11 cellular contexts compared by ENCODE assay signal in genomic region chr16:67100569-67101300, GRCh38. TPM values are rescaled to one million over a fixed set of nuclear protein-coding genes. Genes with fewer than 3 reads are reported as not detected.
DNase-seq lines count a peak whose midpoint lies in the region; ATAC-seq and TF ChIP-seq lines count a peak whose summit lies in the region.
"Had no signal": no experiment of that assay in that cellular context is flagged by ENCODE, and none has a peak within 500 bp of the region (broad histone marks: within the 10 kb centered on the region; RNA-seq: fewer than 3 reads in every experiment).

No MANE protein-coding gene starts in this region.

- no peaks in the 10 kb centered on the region for H3K9me3 ChIP-seq in CD4-positive, CD25-positive, alpha-beta regulatory T cell (ENCODE audit: control insufficient read depth in 2 of 2, low read length in 2 of 2)
- no peaks in the 10 kb centered on the region for H3K9me3 ChIP-seq in vagina

- no peak for ATAC-seq in CD4-positive, CD25-positive, alpha-beta regulatory T cell (ENCODE audit: low read depth in 2 of 2)
- peak; percentile 16 for ATAC-seq in activated T-helper 17 cell treated with anti-CD3 and anti-CD28 coated beads, Interleukin-2, amount 50 U/mL, for 72 hours (replicated peaks)
- peak; percentile 33 for ATAC-seq in left lobe of liver

- H3K27me3 ChIP-seq in CD4-positive, CD25-positive, alpha-beta regulatory T cell (ENCODE audit: control insufficient read depth, insufficient read depth, low read length): no peaks in the 10 kb centered on the region
- H3K27me3 ChIP-seq in vagina: no peaks in the 10 kb centered on the region

- intact Hi-C loops in vagina (cut with DNase I): no loop called here

- H3K4me3 Mint-ChIP-seq in CD4-positive, CD25-positive, alpha-beta regulatory T cell: no peak overlapping the region
- peak overlapping the region; percentile 20 for H3K4me3 Mint-ChIP-seq in activated T-helper 17 cell treated with anti-CD3 and anti-CD28 coated beads, Interleukin-2, amount 50 U/mL, for 72 hours
- H3K4me3 Mint-ChIP-seq: IgD-negative memory B cell had no signal

- no peak for TF ChIP-seq POLR2A in vagina (IDR thresholded peaks at IDR 0.05)

- H3K27ac ChIP-seq in CD4-positive, CD25-positive, alpha-beta regulatory T cell (ENCODE audit: insufficient read depth, low read length, poor library complexity, severe bottlenecking): no peak overlapping the region
- H3K27ac ChIP-seq in vagina: no peak overlapping the region

- peaks cover 10% of the 10 kb centered on the region for H3K36me3 ChIP-seq in CD4-positive, CD25-positive, alpha-beta regulatory T cell (ENCODE audit: control insufficient read depth, insufficient read depth, low read length)
- peaks cover 0 to 20% of the 10 kb centered on the region in 2 donors for H3K36me3 ChIP-seq in vagina

- no peak overlapping the region for H3K4me3 ChIP-seq in CD4-positive, CD25-positive, alpha-beta regulatory T cell (ENCODE audit: low read depth, low read length)
- no peak overlapping the region for H3K4me3 ChIP-seq in vagina

- H3K27ac Mint-ChIP-seq in CD4-positive, CD25-positive, alpha-beta regulatory T cell: no peak overlapping the region
- H3K27ac Mint-ChIP-seq in activated T-helper 17 cell treated with anti-CD3 and anti-CD28 coated beads, Interleukin-2, amount 50 U/mL, for 72 hours: peak overlapping the region; percentile 86
- H3K27ac Mint-ChIP-seq: IgD-negative memory B cell had no signal

- no peaks in the 10 kb centered on the region for H3K4me1 ChIP-seq in CD4-positive, CD25-positive, alpha-beta regulatory T cell (ENCODE audit: control insufficient read depth, insufficient read depth, low read length, poor library complexity, severe bottlenecking)
- peaks cover 8% of the 10 kb centered on the region for H3K4me1 ChIP-seq in vagina

- peaks cover 3% of the 10 kb centered on the region for H3K36me3 Mint-ChIP-seq in CD4-positive, CD25-positive, alpha-beta regulatory T cell
- H3K36me3 Mint-ChIP-seq in activated T-helper 17 cell treated with anti-CD3 and anti-CD28 coated beads, Interleukin-2, amount 50 U/mL, for 72 hours (ENCODE audit: low read depth): peaks cover 36% of the 10 kb centered on the region
- H3K36me3 Mint-ChIP-seq: IgD-negative memory B cell had no signal

- no peaks in the 10 kb centered on the region for H3K9me3 Mint-ChIP-seq in CD4-positive, CD25-positive, alpha-beta regulatory T cell
- no peaks in the 10 kb centered on the region for H3K9me3 Mint-ChIP-seq in activated T-helper 17 cell treated with anti-CD3 and anti-CD28 coated beads, Interleukin-2, amount 50 U/mL, for 72 hours
- H3K9me3 Mint-ChIP-seq: IgD-negative memory B cell had no signal

- H3K27me3 Mint-ChIP-seq in CD4-positive, CD25-positive, alpha-beta regulatory T cell: no peaks in the 10 kb centered on the region
- H3K27me3 Mint-ChIP-seq in activated T-helper 17 cell treated with anti-CD3 and anti-CD28 coated beads, Interleukin-2, amount 50 U/mL, for 72 hours: no peaks in the 10 kb centered on the region
- H3K27me3 Mint-ChIP-seq: IgD-negative memory B cell had no signal

- peak in 2 of 3 donors; percentile 22 to 35 for DNase-seq in CD4-positive, CD25-positive, alpha-beta regulatory T cell
- peak; percentile 24 for DNase-seq in HCEC 1CT
- DNase-seq in left lobe of liver (ENCODE audit: low spot score): no peak
- DNase-seq in vagina (ENCODE audit: extremely low spot score in 2 of 2): no peak
- no peak for DNase-seq in globus pallidus (ENCODE audit: low spot score)
- DNase-seq in NK-92 (lab: John Stamatoyannopoulos, UW; ENCODE audit: unreplicated experiment): no peak
- DNase-seq in activated CD4-positive, alpha-beta T cell treated with anti-CD3 and anti-CD28 coated beads, Interleukin-2, amount 50 U/mL, for 1 hour: no peak
- DNase-seq: activated CD4-positive, alpha-beta T cell treated with anti-CD3 and anti-CD28 coated beads for 48 hours; stimulated activated CD4-positive, alpha-beta T cell treated with anti-CD3 and anti-CD28 coated beads, Interleukin-1b, Interleukin-23, amount 100 ng/mL, for 48 hours had no signal

- TF ChIP-seq CTCF in vagina (IDR thresholded peaks at IDR 0.05): no peak

- peaks cover 0 to 5% (median 2%) of the 10 kb centered on the region in 4 donors for H3K4me1 Mint-ChIP-seq in CD4-positive, CD25-positive, alpha-beta regulatory T cell
- peaks cover 14% of the 10 kb centered on the region for H3K4me1 Mint-ChIP-seq in activated T-helper 17 cell treated with anti-CD3 and anti-CD28 coated beads, Interleukin-2, amount 50 U/mL, for 72 hours

RNA-seq across cellular contexts. Expression of gene PHAF1, which starts 9.0 kb away (rescaled TPM):
- 19.2 TPM for total RNA-seq in CD4-positive, CD25-positive, alpha-beta regulatory T cell
- polyA plus RNA-seq in CD4-positive, CD25-positive, alpha-beta regulatory T cell: 10 to 100 TPM; 10.0 to 12.2 (median 11.4) TPM
- 10 to 100 TPM; 14.8 to 18.0 TPM for total RNA-seq in activated T-helper 17 cell treated with anti-CD3 and anti-CD28 coated beads, Interleukin-2, amount 50 U/mL, for 72 hours
- total RNA-seq in left lobe of liver (29.1 TPM), vagina (23.3 TPM)

RNA-seq across cellular contexts. Expression of gene B3GNT9, which starts 50.1 kb away (rescaled TPM):
- 3.4 TPM for total RNA-seq in CD4-positive, CD25-positive, alpha-beta regulatory T cell
- 1 to 10 TPM in 3 of 4 donors, under 1 TPM in 1; 0.44 to 1.3 (median 1.2) TPM for polyA plus RNA-seq in CD4-positive, CD25-positive, alpha-beta regulatory T cell
- total RNA-seq in activated T-helper 17 cell treated with anti-CD3 and anti-CD28 coated beads, Interleukin-2, amount 50 U/mL, for 72 hours: 10 to 100 TPM in 1 of 2 donors, 1 to 10 TPM in 1; 8.3 to 12.3 TPM
- 1.6 TPM for total RNA-seq in left lobe of liver
- 12.8 TPM for total RNA-seq in vagina

RNA-seq across cellular contexts. Expression of gene TRADD, which starts 59.0 kb away (rescaled TPM):
- 50.3 TPM for total RNA-seq in CD4-positive, CD25-positive, alpha-beta regulatory T cell
- polyA plus RNA-seq in CD4-positive, CD25-positive, alpha-beta regulatory T cell: 10 to 100 TPM; 66.4 to 92.4 (median 88.1) TPM
- total RNA-seq in activated T-helper 17 cell treated with anti-CD3 and anti-CD28 coated beads, Interleukin-2, amount 50 U/mL, for 72 hours: 10 to 100 TPM; 36.3 to 65.9 TPM
- total RNA-seq in left lobe of liver: 12.1 TPM
- 22.3 TPM for total RNA-seq in vagina

RNA-seq across cellular contexts. Expression of gene FBXL8, which starts 59.0 kb away (rescaled TPM):
- 16.6 TPM for total RNA-seq in CD4-positive, CD25-positive, alpha-beta regulatory T cell
- 1 to 10 TPM; 2.5 to 6.6 (median 4.0) TPM for polyA plus RNA-seq in CD4-positive, CD25-positive, alpha-beta regulatory T cell
- 100 to 1,000 TPM in 1 of 2 donors, 10 to 100 TPM in 1; 33.1 to 108 TPM for total RNA-seq in activated T-helper 17 cell treated with anti-CD3 and anti-CD28 coated beads, Interleukin-2, amount 50 U/mL, for 72 hours
- total RNA-seq in left lobe of liver: 20.6 TPM
- 31.4 TPM for total RNA-seq in vagina

Comparison
In these comparisons a context has a peak if more than half of its experiments do, and no peak if none do; other contexts are left out.
1. ATAC-seq: peak in activated T-helper 17 cell treated with anti-CD3 and anti-CD28 coated beads, Interleukin-2, amount 50 U/mL, for 72 hours (single experiment) and left lobe of liver (single experiment); none in CD4-positive, CD25-positive, alpha-beta regulatory T cell (0 of 2).
2. DNase-seq: peak in CD4-positive, CD25-positive, alpha-beta regulatory T cell (2 of 3) and HCEC 1CT (single experiment); none in left lobe of liver (single experiment), vagina (0 of 2), globus pallidus (single experiment), NK-92 (single experiment) and activated CD4-positive, alpha-beta T cell treated with anti-CD3 and anti-CD28 coated beads, Interleukin-2, amount 50 U/mL, for 1 hour (single experiment).